In the genomic region with DNA sequence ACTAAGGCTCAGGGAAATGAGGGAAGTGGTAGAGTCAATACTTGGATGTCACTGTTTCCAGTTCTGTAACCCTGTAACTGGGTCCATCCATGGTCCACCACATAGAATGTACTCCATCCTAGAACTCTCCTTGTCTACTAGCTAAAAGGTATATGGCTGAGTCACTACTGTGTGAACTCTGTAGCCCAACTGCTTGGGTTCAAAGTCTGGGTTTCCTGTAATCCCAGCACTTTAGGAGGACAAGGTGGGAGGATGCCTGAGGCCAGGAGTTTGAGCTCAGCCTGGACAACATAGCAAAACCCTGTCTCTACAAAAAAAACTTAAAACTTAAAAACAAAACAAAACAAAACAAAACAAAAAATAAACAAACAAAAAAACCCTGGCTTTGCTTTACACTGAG, we compare ENCODE assay signal across 1 cellular context.
A peak's percentile ranks its signal among the peaks of the same experiment; 100 is the strongest.
TF ChIP-seq lines count a peak whose summit lies in the region.

No MANE protein-coding gene starts in this region.

TF ChIP-seq in HepG2, 621 proteins besides CTCF, POLR2A, EP300 and RAD21 (continues in another document):
- TF ChIP-seq NFAT5 (CRISPR knock-in tag; IDR thresholded peaks at IDR 0.05) (no peak), ZFP62 (CRISPR knock-in tag; IDR thresholded peaks at IDR 0.05) (no peak), SAFB2 (CRISPR knock-in tag; IDR thresholded peaks at IDR 0.05; ENCODE audit: borderline replicate concordance, low read depth) (no peak), ZBTB7B (CRISPR knock-in tag; IDR thresholded peaks at IDR 0.05) (no peak), ZFY (CRISPR knock-in tag; IDR thresholded peaks at IDR 0.05) (no peak), ZFP1 (CRISPR knock-in tag; IDR thresholded peaks at IDR 0.05) (no peak), ZNF644 (CRISPR knock-in tag; IDR thresholded peaks at IDR 0.05; ENCODE audit: low read depth) (0 out of 2 replicates have a peak, but pooled peaks have one; percentile 43), ZNF263 (CRISPR knock-in tag; IDR thresholded peaks at IDR 0.05) (peak; percentile 88), GTF2F1 (IDR thresholded peaks at IDR 0.05; ENCODE audit: low read length) (no peak), CHD2 (IDR thresholded peaks at IDR 0.05; ENCODE audit: low read depth, low read length) (no peak), NFIB (CRISPR knock-in tag; IDR thresholded peaks at IDR 0.05; ENCODE audit: borderline replicate concordance) (no peak), IKZF1 (IDR thresholded peaks at IDR 0.05) (no peak), REPIN1 (CRISPR knock-in tag; IDR thresholded peaks at IDR 0.05; ENCODE audit: borderline replicate concordance, low read depth) (no peak), FOXP1 (IDR thresholded peaks at IDR 0.05) (no peak), FOXP1 (CRISPR knock-in tag; IDR thresholded peaks at IDR 0.05) (no peak), SIN3A (IDR thresholded peaks at IDR 0.05; ENCODE audit: borderline replicate concordance, low read depth, low read length) (no peak), ZSCAN22 (CRISPR knock-in tag; IDR thresholded peaks at IDR 0.05) (no peak), ZNF430 (CRISPR knock-in tag; IDR thresholded peaks at IDR 0.05) (no peak), HOXA3 (CRISPR knock-in tag; IDR thresholded peaks at IDR 0.05) (no peak), MBD4 (IDR thresholded peaks at IDR 0.05; ENCODE audit: borderline replicate concordance, low read length) (no peak), ZBTB3 (CRISPR knock-in tag; IDR thresholded peaks at IDR 0.05; ENCODE audit: borderline replicate concordance, low read depth) (no peak), MED13 (CRISPR knock-in tag; IDR thresholded peaks at IDR 0.05) (no peak), ZNF101 (CRISPR knock-in tag; IDR thresholded peaks at IDR 0.05; ENCODE audit: borderline replicate concordance, low read depth) (no peak), TRAFD1 (CRISPR knock-in tag; IDR thresholded peaks at IDR 0.05; ENCODE audit: borderline replicate concordance) (no peak), MNT (IDR thresholded peaks at IDR 0.05) (no peak), NFE2L2 (IDR thresholded peaks at IDR 0.05; ENCODE audit: low read length) (peak; percentile 62), NFYC (CRISPR knock-in tag; IDR thresholded peaks at IDR 0.05) (no peak), CREM (IDR thresholded peaks at IDR 0.05) (no peak), CREM (CRISPR knock-in tag; IDR thresholded peaks at IDR 0.05) (no peak), CBX2 (IDR thresholded peaks at IDR 0.05; ENCODE audit: low read depth, low read length) (no peak), CBX2 (CRISPR knock-in tag; IDR thresholded peaks at IDR 0.05; ENCODE audit: low read depth) (no peak), ZNF7 (CRISPR knock-in tag; IDR thresholded peaks at IDR 0.05) (no peak), ZNF24 (IDR thresholded peaks at IDR 0.05) (no peak), ZNF264 (CRISPR knock-in tag; IDR thresholded peaks at IDR 0.05) (no peak), PITX1 (CRISPR knock-in tag; IDR thresholded peaks at IDR 0.05) (0 out of 2 replicates have a peak, but pooled peaks have one; percentile 45)
- TF ChIP-seq, protein P1, sequence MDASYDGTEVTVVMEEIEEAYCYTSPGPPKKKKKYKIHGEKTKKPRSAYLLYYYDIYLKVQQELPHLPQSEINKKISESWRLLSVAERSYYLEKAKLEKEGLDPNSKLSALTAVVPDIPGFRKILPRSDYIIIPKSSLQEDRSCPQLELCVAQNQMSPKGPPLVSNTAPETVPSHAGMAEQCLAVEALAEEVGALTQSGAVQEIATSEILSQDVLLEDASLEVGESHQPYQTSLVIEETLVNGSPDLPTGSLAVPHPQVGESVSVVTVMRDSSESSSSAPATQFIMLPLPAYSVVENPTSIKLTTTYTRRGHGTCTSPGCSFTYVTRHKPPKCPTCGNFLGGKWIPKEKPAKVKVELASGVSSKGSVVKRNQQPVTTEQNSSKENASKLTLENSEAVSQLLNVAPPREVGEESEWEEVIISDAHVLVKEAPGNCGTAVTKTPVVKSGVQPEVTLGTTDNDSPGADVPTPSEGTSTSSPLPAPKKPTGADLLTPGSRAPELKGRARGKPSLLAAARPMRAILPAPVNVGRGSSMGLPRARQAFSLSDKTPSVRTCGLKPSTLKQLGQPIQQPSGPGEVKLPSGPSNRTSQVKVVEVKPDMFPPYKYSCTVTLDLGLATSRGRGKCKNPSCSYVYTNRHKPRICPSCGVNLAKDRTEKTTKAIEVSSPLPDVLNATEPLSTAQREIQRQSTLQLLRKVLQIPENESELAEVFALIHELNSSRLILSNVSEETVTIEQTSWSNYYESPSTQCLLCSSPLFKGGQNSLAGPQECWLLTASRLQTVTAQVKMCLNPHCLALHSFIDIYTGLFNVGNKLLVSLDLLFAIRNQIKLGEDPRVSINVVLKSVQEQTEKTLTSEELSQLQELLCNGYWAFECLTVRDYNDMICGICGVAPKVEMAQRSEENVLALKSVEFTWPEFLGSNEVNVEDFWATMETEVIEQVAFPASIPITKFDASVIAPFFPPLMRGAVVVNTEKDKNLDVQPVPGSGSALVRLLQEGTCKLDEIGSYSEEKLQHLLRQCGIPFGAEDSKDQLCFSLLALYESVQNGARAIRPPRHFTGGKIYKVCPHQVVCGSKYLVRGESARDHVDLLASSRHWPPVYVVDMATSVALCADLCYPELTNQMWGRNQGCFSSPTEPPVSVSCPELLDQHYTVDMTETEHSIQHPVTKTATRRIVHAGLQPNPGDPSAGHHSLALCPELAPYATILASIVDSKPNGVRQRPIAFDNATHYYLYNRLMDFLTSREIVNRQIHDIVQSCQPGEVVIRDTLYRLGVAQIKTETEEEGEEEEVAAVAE (CRISPR knock-in tag; IDR thresholded peaks at IDR 0.05; ENCODE audit: borderline replicate concordance): no peak
- TF ChIP-seq, protein P2, sequence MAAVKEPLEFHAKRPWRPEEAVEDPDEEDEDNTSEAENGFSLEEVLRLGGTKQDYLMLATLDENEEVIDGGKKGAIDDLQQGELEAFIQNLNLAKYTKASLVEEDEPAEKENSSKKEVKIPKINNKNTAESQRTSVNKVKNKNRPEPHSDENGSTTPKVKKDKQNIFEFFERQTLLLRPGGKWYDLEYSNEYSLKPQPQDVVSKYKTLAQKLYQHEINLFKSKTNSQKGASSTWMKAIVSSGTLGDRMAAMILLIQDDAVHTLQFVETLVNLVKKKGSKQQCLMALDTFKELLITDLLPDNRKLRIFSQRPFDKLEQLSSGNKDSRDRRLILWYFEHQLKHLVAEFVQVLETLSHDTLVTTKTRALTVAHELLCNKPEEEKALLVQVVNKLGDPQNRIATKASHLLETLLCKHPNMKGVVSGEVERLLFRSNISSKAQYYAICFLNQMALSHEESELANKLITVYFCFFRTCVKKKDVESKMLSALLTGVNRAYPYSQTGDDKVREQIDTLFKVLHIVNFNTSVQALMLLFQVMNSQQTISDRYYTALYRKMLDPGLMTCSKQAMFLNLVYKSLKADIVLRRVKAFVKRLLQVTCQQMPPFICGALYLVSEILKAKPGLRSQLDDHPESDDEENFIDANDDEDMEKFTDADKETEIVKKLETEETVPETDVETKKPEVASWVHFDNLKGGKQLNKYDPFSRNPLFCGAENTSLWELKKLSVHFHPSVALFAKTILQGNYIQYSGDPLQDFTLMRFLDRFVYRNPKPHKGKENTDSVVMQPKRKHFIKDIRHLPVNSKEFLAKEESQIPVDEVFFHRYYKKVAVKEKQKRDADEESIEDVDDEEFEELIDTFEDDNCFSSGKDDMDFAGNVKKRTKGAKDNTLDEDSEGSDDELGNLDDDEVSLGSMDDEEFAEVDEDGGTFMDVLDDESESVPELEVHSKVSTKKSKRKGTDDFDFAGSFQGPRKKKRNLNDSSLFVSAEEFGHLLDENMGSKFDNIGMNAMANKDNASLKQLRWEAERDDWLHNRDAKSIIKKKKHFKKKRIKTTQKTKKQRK (IDR thresholded peaks at IDR 0.05; ENCODE audit: low read length): no peak
- TF ChIP-seq, protein P3, sequence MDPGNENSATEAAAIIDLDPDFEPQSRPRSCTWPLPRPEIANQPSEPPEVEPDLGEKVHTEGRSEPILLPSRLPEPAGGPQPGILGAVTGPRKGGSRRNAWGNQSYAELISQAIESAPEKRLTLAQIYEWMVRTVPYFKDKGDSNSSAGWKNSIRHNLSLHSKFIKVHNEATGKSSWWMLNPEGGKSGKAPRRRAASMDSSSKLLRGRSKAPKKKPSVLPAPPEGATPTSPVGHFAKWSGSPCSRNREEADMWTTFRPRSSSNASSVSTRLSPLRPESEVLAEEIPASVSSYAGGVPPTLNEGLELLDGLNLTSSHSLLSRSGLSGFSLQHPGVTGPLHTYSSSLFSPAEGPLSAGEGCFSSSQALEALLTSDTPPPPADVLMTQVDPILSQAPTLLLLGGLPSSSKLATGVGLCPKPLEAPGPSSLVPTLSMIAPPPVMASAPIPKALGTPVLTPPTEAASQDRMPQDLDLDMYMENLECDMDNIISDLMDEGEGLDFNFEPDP (CRISPR knock-in tag; conservative IDR thresholded peaks at IDR 0.05): no peak
- TF ChIP-seq, protein P4, sequence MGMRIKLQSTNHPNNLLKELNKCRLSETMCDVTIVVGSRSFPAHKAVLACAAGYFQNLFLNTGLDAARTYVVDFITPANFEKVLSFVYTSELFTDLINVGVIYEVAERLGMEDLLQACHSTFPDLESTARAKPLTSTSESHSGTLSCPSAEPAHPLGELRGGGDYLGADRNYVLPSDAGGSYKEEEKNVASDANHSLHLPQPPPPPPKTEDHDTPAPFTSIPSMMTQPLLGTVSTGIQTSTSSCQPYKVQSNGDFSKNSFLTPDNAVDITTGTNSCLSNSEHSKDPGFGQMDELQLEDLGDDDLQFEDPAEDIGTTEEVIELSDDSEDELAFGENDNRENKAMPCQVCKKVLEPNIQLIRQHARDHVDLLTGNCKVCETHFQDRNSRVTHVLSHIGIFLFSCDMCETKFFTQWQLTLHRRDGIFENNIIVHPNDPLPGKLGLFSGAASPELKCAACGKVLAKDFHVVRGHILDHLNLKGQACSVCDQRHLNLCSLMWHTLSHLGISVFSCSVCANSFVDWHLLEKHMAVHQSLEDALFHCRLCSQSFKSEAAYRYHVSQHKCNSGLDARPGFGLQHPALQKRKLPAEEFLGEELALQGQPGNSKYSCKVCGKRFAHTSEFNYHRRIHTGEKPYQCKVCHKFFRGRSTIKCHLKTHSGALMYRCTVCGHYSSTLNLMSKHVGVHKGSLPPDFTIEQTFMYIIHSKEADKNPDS (CRISPR knock-in tag; IDR thresholded peaks at IDR 0.05): no peak
